Comparison of ENCODE assay signal across 1 cellular context in the genomic region with DNA sequence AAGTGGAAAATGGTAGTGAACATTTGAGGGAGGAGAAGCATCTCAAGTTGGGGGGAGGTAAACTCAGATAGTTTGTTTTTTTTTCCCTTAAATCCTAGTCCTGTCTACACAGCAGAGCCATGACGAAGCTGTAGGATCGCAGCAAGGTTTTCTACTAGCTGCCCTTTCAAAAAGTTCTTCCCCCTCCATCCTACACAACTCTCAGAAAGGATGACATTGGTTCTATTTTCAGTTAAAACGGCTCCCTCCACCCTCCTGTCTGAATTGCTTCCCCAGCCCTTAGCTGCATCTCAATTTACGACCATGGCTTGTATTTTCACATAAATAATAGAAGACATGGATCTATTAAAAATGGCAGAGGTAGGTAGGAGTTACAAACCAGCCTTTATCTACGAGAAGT.
TF ChIP-seq lines count a peak whose summit lies in the region.

No MANE protein-coding gene starts in this region.

TF ChIP-seq in HepG2, 621 proteins besides CTCF, POLR2A, EP300 and RAD21 (continued from another document):
- TF ChIP-seq, protein P1, sequence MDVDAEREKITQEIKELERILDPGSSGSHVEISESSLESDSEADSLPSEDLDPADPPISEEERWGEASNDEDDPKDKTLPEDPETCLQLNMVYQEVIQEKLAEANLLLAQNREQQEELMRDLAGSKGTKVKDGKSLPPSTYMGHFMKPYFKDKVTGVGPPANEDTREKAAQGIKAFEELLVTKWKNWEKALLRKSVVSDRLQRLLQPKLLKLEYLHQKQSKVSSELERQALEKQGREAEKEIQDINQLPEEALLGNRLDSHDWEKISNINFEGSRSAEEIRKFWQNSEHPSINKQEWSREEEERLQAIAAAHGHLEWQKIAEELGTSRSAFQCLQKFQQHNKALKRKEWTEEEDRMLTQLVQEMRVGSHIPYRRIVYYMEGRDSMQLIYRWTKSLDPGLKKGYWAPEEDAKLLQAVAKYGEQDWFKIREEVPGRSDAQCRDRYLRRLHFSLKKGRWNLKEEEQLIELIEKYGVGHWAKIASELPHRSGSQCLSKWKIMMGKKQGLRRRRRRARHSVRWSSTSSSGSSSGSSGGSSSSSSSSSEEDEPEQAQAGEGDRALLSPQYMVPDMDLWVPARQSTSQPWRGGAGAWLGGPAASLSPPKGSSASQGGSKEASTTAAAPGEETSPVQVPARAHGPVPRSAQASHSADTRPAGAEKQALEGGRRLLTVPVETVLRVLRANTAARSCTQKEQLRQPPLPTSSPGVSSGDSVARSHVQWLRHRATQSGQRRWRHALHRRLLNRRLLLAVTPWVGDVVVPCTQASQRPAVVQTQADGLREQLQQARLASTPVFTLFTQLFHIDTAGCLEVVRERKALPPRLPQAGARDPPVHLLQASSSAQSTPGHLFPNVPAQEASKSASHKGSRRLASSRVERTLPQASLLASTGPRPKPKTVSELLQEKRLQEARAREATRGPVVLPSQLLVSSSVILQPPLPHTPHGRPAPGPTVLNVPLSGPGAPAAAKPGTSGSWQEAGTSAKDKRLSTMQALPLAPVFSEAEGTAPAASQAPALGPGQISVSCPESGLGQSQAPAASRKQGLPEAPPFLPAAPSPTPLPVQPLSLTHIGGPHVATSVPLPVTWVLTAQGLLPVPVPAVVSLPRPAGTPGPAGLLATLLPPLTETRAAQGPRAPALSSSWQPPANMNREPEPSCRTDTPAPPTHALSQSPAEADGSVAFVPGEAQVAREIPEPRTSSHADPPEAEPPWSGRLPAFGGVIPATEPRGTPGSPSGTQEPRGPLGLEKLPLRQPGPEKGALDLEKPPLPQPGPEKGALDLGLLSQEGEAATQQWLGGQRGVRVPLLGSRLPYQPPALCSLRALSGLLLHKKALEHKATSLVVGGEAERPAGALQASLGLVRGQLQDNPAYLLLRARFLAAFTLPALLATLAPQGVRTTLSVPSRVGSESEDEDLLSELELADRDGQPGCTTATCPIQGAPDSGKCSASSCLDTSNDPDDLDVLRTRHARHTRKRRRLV (CRISPR knock-in tag; IDR thresholded peaks at IDR 0.05), result no peak
- TF ChIP-seq RORA (CRISPR knock-in tag; IDR thresholded peaks at IDR 0.05) (no peak), NFKB2 (CRISPR knock-in tag; IDR thresholded peaks at IDR 0.05; ENCODE audit: borderline replicate concordance) (no peak), NR2F6 (IDR thresholded peaks at IDR 0.05) (no peak), NR2F6 (CRISPR knock-in tag; IDR thresholded peaks at IDR 0.05) (no peak), HNRNPL (IDR thresholded peaks at IDR 0.05; ENCODE audit: low read depth, low read length) (no peak), HNRNPUL1 (IDR thresholded peaks at IDR 0.05; ENCODE audit: low read depth, low read length) (no peak), KDM4B (CRISPR knock-in tag; IDR thresholded peaks at IDR 0.05) (no peak), MAFG (CRISPR knock-in tag; IDR thresholded peaks at IDR 0.05) (no peak), CCAR2 (optimal IDR thresholded peaks at IDR 0.05; ENCODE audit: low read depth, low read length) (no peak), TGIF2 (CRISPR knock-in tag; IDR thresholded peaks at IDR 0.05) (no peak)
